Comparison of ENCODE assay signal across 11 cellular contexts in genomic region chr15:29675791-29676301, GRCh38.
DNase-seq lines count a peak whose midpoint lies in the region; ATAC-seq, FAIRE-seq and TF ChIP-seq lines count a peak whose summit lies in the region.
"Had no signal": no experiment of that assay in that cellular context is flagged by ENCODE, and none has a peak within 500 bp of the region (broad histone marks: within the 10 kb centered on the region; RNA-seq: fewer than 3 reads in every experiment).

No MANE protein-coding gene starts in this region.

- WGBS in H1 (ENCODE audit: extremely low coverage in 1 of 2, insufficient coverage in 1 of 2, insufficient read length in 1 of 2, insufficient replicate concordance in 2 of 2, low coverage in 1 of 2, low lambda C conversion rate in 2 of 2, missing lambda C conversion rate in 1 of 2), 2 experiments = 8% methylated on average over 20 of the region's 29 CpGs; no CpG with 5 or more reads in 1 of the 2 experiments
- WGBS in HepG2 (ENCODE audit: low lambda C conversion rate) = 46% methylated on average over 6 of the region's 29 CpGs
- WGBS in testis, 2 donors = 58 to 65% methylated on average over 29 of the region's 29 CpGs

- H4K20me1 ChIP-seq in H1 (replicated peaks in 1 of 2; ENCODE audit: control insufficient read depth in 1 of 2, insufficient read depth in 2 of 2, low read length in 2 of 2) (no peaks in the 10 kb centered on the region), HepG2 (ENCODE audit: insufficient read depth, low read length) (no peaks in the 10 kb centered on the region)

- H2BK5ac ChIP-seq in H1 (ENCODE audit: low read depth, low read length) = no peak overlapping the region

- TF ChIP-seq RAD21 in Ishikawa (IDR thresholded peaks at IDR 0.05; ENCODE audit: low read depth) = no peak
- TF ChIP-seq RAD21 in H1 (IDR thresholded peaks at IDR 0.05 in 1 of 2, conservative IDR thresholded peaks at IDR 0.05 in 1 of 2; ENCODE audit: low read depth in 2 of 2, low read length in 2 of 2) = no peak
- TF ChIP-seq RAD21 in HepG2 (CRISPR knock-in tag; IDR thresholded peaks at IDR 0.05) = no peak

- ATAC-seq in HepG2 = no peak

- no peak overlapping the region for H4K5ac ChIP-seq in H1 (ENCODE audit: insufficient read length, low read depth, low read length)

- H4K8ac ChIP-seq in H1 (ENCODE audit: extremely low read depth, insufficient read depth, low read length) = peak overlapping the region; percentile 66; the same call in 1 of the 2 replicates

- peak overlapping the region; percentile 17 for H3K56ac ChIP-seq in H1 (replicated peaks; ENCODE audit: insufficient read length, low read depth, low read length)

- intact Hi-C loops in HepG2 (cut with micrococcal nuclease; ENCODE audit: unreplicated experiment) = no loop called here
- intact Hi-C loops in testis (cut with DNase I; ENCODE audit: low total_unique reads) = no loop called here

- no TSS peak for BruUV-seq in HepG2 (replicated peaks; lab: Mats Ljungman, UMichigan)

- TF ChIP-seq POLR2A in H1 (IDR thresholded peaks at IDR 0.05; ENCODE audit: control extremely low read depth in 1 of 2, low read depth in 2 of 2, low read length in 2 of 2) (no peak), HepG2 (IDR thresholded peaks at IDR 0.05; ENCODE audit: insufficient read depth in 1 of 2, low read depth in 2 of 2, low read length in 2 of 2) (no peak), testis (IDR thresholded peaks at IDR 0.05) (no peak), erythroblast (IDR thresholded peaks at IDR 0.05; ENCODE audit: low read length) (no peak)

- H3K18ac ChIP-seq in H1 (ENCODE audit: extremely low read depth, low read length) = peak overlapping the region; percentile 60; the same call in 1 of the 2 replicates

- peak; percentile 43; the same call in 1 of the 2 replicates for TF ChIP-seq EP300 in Ishikawa (IDR thresholded peaks at IDR 0.05; ENCODE audit: borderline replicate concordance)
- TF ChIP-seq EP300 in H1 (IDR thresholded peaks at IDR 0.05; ENCODE audit: borderline replicate concordance in 1 of 2, low read depth in 2 of 2, low read length in 2 of 2) = no peak
- no peak for TF ChIP-seq EP300 in HepG2 (IDR thresholded peaks at IDR 0.05; ENCODE audit: low read depth in 2 of 2, low read length in 2 of 2)
- TF ChIP-seq EP300 in HepG2 (CRISPR knock-in tag; IDR thresholded peaks at IDR 0.05; ENCODE audit: borderline replicate concordance) = no peak

- no peak overlapping the region for H3K27ac ChIP-seq in H1 (ENCODE audit: low read depth, low read length)
- H3K27ac ChIP-seq in HepG2 (ENCODE audit: extremely low read length, insufficient read depth, low read length) = no peak overlapping the region
- H3K27ac ChIP-seq in testis = peak overlapping the region in 1 of 2 donors; percentile 65
- H3K27ac ChIP-seq: esophagus squamous epithelium, sigmoid colon had no signal

- H3K4ac ChIP-seq in H1 (replicated peaks; ENCODE audit: insufficient read length, low read depth, low read length) = no peak overlapping the region

- H3K9me3 ChIP-seq in H1 (ENCODE audit: insufficient read depth in 2 of 2, low read depth in 1 of 2, low read length in 1 of 2) = no peaks in the 10 kb centered on the region
- H3K9me3 ChIP-seq in HepG2 (ENCODE audit: low read length) = no peaks in the 10 kb centered on the region
- no peaks in the 10 kb centered on the region for H3K9me3 ChIP-seq in testis
- H3K9me3 ChIP-seq: esophagus squamous epithelium, sigmoid colon had no signal

- H3K4me1 ChIP-seq in H1 (replicated peaks in 1 of 4; ENCODE audit: control insufficient read depth in 3 of 4, insufficient read depth in 4 of 4, low read length in 3 of 4) (peaks cover 0 to 13% (median 1%) of the 10 kb centered on the region in 4 experiments; a peak in 6 of 7 replicates), HepG2 (ENCODE audit: insufficient read depth, low read length) (peaks cover 21% of the 10 kb centered on the region), testis (peaks cover 15% of the 10 kb centered on the region)

- peak overlapping the region; percentile 74 to 79 for H3K4me2 ChIP-seq in H1 (ENCODE audit: insufficient read depth in 1 of 2, low read depth in 2 of 2, low read length in 2 of 2)
- peak overlapping the region; percentile 83 for H3K4me2 ChIP-seq in HepG2 (ENCODE audit: low read depth, low read length)

- peak overlapping the region; percentile 81; the same call in 1 of the 2 replicates for H2AFZ ChIP-seq in H1 (ENCODE audit: low read length)
- no peak overlapping the region for H2AFZ ChIP-seq in HepG2 (ENCODE audit: low read length)

- POLR2A ChIA-PET in H1 (lab: Charles Lee; ENCODE audit: partially characterized antibody) (interaction anchor here (0.8 kb wide), 1 partner anchor 17 kb away, joined by 3 read pairs; no protein-coding TSS in a partner anchor), HepG2 (lab: Yijun Ruan, JAX) (no interaction called here)

- H3K23me2 ChIP-seq in H1 (ENCODE audit: low read depth, low read length) = peaks cover 8% of the 10 kb centered on the region; the same call in 1 of the 2 replicates

- H3K36me3 ChIP-seq in H1 (ENCODE audit: control insufficient read depth in 2 of 4, insufficient read depth in 4 of 4, low read length in 3 of 4) (no peaks in the 10 kb centered on the region), HepG2 (replicated peaks in 1 of 2; ENCODE audit: control insufficient read depth in 1 of 2, insufficient read depth in 2 of 2, low read length in 2 of 2) (no peaks in the 10 kb centered on the region), testis (ENCODE audit: low read depth, missing control alignments) (no peaks in the 10 kb centered on the region)
- H3K36me3 ChIP-seq: esophagus squamous epithelium, sigmoid colon had no signal

- in situ Hi-C loops in HepG2 (cut with HindIII; ENCODE audit: extremely low pct_ligation_motif_present, low pct_unique_long_range_greater_than_20kb) = no loop called here

- H2BK20ac ChIP-seq in H1 (ENCODE audit: low read length) = no peak overlapping the region

- no peak for TF ChIP-seq CTCF in H1 (IDR thresholded peaks at IDR 0.05; ENCODE audit: control extremely low read depth in 1 of 3, insufficient read depth in 1 of 3, low read depth in 1 of 3, low read length in 3 of 3)
- TF ChIP-seq CTCF in HepG2 (CRISPR knock-in tag; IDR thresholded peaks at IDR 0.05) = no peak
- no peak for TF ChIP-seq CTCF in testis (IDR thresholded peaks at IDR 0.05)

- H2AK5ac ChIP-seq in H1 (ENCODE audit: low read depth, low read length) = no peak overlapping the region

- H3K27me3 ChIP-seq in H1 (replicated peaks in 1 of 4; ENCODE audit: control insufficient read depth in 3 of 4, extremely low read depth in 1 of 4, insufficient read depth in 3 of 4, low read length in 3 of 4) (no peaks in the 10 kb centered on the region), HepG2 (ENCODE audit: control insufficient read depth in 1 of 2, insufficient read depth in 2 of 2, low read length in 2 of 2) (peaks cover 0 to 3% of the 10 kb centered on the region in 2 experiments; a peak in 2 of 5 replicates), testis (no peaks in the 10 kb centered on the region)

- no peak overlapping the region for H2BK120ac ChIP-seq in H1 (replicated peaks; ENCODE audit: low read depth, low read length)

- H3K9ac ChIP-seq in H1 (replicated peaks in 1 of 4; ENCODE audit: extremely low read depth in 1 of 4, low read depth in 3 of 4, low read length in 3 of 4) (peak overlapping the region in 2 of 4 experiments; percentile 13 to 26; a peak in 3 of 7 replicates), HepG2 (ENCODE audit: insufficient read depth, low read depth, low read length) (no peak overlapping the region)

- no peak overlapping the region for H3K23ac ChIP-seq in H1 (ENCODE audit: insufficient read length)

- H4K91ac ChIP-seq in H1 (replicated peaks; ENCODE audit: insufficient read length, low read length) = no peak overlapping the region

- H3K79me2 ChIP-seq in H1 (ENCODE audit: control insufficient read depth in 1 of 2, insufficient read depth in 2 of 2, low read length in 2 of 2) (no peaks in the 10 kb centered on the region), HepG2 (ENCODE audit: insufficient read depth, low read length) (no peaks in the 10 kb centered on the region)

- no peak overlapping the region for H2BK15ac ChIP-seq in H1 (ENCODE audit: low read length)

- peak in 1 of 2 experiments; percentile 72 for DNase-seq in H1 (ENCODE audit: low read depth in 1 of 2, low spot score in 2 of 2)
- DNase-seq in HepG2 (ENCODE audit: low spot score) = no peak
- peak; percentile 16 for DNase-seq in testis
- no peak for DNase-seq in erythroblast (lab: John Stamatoyannopoulos, UW)
- DNase-seq in A172 (ENCODE audit: low spot score) = no peak
- DNase-seq in DMS114 treated with DMSO at 0.1 percent for 48 hours (lab: John Stamatoyannopoulos, UW; ENCODE audit: unreplicated experiment) = no peak
- DNase-seq in NOMO-1 (lab: John Stamatoyannopoulos, UW; ENCODE audit: unreplicated experiment in 2 of 2) = no peak
- DNase-seq: aorta, esophagus squamous epithelium, sigmoid colon had no signal

- FAIRE-seq in H1 (lab: Jason Lieb, UNC) (no peak), HepG2 (lab: Jason Lieb, UNC) (no peak)

- no peaks in the 10 kb centered on the region for H3K79me1 ChIP-seq in H1 (ENCODE audit: low read depth, low read length)

- CTCF ChIA-PET in H1 (lab: Charles Lee; ENCODE audit: partially characterized antibody) (interaction anchor here (0.6 to 2.1 kb wide), 2 partner anchors 249 to 399 kb away, joined by 3 to 9 read pairs; no protein-coding TSS in a partner anchor), HepG2 (lab: Yijun Ruan, JAX; ENCODE audit: low intra/inter-chr PET ratio, low total read pairs) (no interaction called here)

- peak overlapping the region; percentile 57 to 94 (median 62) for H3K4me3 ChIP-seq in H1 (ENCODE audit: extremely low read depth in 1 of 4, insufficient read depth in 2 of 4, low read depth in 3 of 4, low read length in 4 of 4)
- peak overlapping the region in 1 of 3 experiments; percentile 74; a peak in 1 of 6 replicates for H3K4me3 ChIP-seq in HepG2 (replicated peaks in 1 of 3; ENCODE audit: insufficient read depth in 1 of 3, low read depth in 2 of 3, low read length in 3 of 3)
- peak overlapping the region; percentile 55 to 76 for H3K4me3 ChIP-seq in testis

- H3K14ac ChIP-seq in H1 (ENCODE audit: insufficient read length) = no peak overlapping the region

- H2BK12ac ChIP-seq in H1 (ENCODE audit: low read depth, low read length) = peak overlapping the region; percentile 2; the same call in 1 of the 2 replicates

TF ChIP-seq in Ishikawa, 13 proteins besides CTCF, POLR2A, EP300 and RAD21 (continues in another document):
- TF ChIP-seq TCF12 (IDR thresholded peaks at IDR 0.05; ENCODE audit: low read depth) = peak; percentile 87

TF ChIP-seq in H1, 55 proteins besides CTCF, POLR2A, EP300 and RAD21 (continues in another document):
- TF ChIP-seq SIRT6 (IDR thresholded peaks at IDR 0.05; ENCODE audit: low read length) = no peak
- no peak for TF ChIP-seq CREB1 (IDR thresholded peaks at IDR 0.05)
- no peak for TF ChIP-seq SIX5 (IDR thresholded peaks at IDR 0.05; ENCODE audit: low read depth, low read length)
- TF ChIP-seq NANOG (IDR thresholded peaks at IDR 0.05; ENCODE audit: insufficient read depth, low read depth, low read length, poor library complexity, severe bottlenecking) = no peak

TF ChIP-seq in HepG2, 621 proteins besides CTCF, POLR2A, EP300 and RAD21 (continues in another document):
- TF ChIP-seq CBX1 (IDR thresholded peaks at IDR 0.05; ENCODE audit: low read depth) = no peak
